ENCODE assay signal across 8 cellular contexts in the genomic region with DNA sequence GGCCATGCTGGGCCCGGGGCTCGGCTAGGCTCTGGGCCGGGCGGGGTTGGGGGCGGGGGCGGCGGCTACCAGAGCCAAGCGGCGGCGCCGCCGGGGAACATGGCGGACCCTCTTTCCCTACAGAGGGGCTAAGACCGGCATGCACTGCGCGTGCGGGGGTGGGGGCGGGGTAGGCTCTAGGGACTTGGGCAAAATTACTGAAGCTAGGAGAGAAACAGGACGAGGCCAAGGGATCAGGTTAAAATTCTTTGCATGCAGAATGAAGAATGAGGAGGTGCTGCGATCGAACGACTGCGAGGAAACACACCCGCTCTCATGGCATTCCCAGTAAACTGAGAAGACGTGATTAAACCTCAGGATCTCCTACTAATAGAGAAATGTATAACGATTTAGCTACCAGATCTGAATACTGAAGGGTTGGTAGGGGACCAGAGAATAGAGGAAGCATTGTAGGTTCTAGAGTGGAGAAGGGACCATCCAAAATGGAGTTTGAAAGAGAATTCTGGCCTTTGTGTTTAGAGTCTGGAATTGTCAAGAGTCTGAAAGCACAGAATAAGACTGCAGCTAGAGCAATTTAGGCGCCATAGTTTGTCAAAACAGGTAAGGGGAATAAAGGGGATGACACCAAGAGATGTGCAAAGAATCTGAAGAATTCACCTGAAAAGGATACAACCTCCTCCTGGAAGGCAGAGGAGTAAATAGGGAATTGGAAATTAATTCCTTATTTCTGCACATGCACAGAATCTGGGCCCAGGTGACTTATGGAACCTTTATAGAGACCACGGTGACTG. TPM values are rescaled to one million over a fixed set of nuclear protein-coding genes. Genes with fewer than 3 reads are reported as not detected.
A peak's percentile ranks its signal among the peaks of the same experiment; 100 is the strongest.
DNase-seq lines count a peak whose midpoint lies in the region; ATAC-seq and TF ChIP-seq lines count a peak whose summit lies in the region.

A gene (minus strand): TSS at position 141 of the 791 bp plus-strand sequence. CDS start 135 bp downstream, at position 6.

- peaks cover 18% of the 10 kb centered on the region for H3K36me3 Mint-ChIP-seq in GM23338 (ENCODE audit: low read depth)
- peaks cover 36% of the 10 kb centered on the region for H3K36me3 Mint-ChIP-seq in activated T-helper 2 cell treated with anti-CD3 and anti-CD28 coated beads, Interferon-gamma antibody, Interleukin-2, Interleukin-4, amounts not matched to agents 10 μg/mL and 5 μg/mL and 100 μg/mL, durations not matched to agents 14 hours and 24 hours and 36 hours (ENCODE audit: low read depth)
- no peaks in the 10 kb centered on the region for H3K36me3 Mint-ChIP-seq in natural killer cell treated with Interleukin-12 subunit alpha and Interleukin-12 subunit beta and Interleukin-15 and Interleukin-18, amount 100 ng/mL, for 72 hours

- H3K9me2 ChIP-seq in GM23338 (ENCODE audit: insufficient read depth): no peaks in the 10 kb centered on the region

- H2AFZ ChIP-seq in GM23338: peak within 1 kb of the TSS; percentile 87

- DNase-seq in DMS53 treated with DMSO at 0.1 percent for 48 hours (lab: John Stamatoyannopoulos, UW; ENCODE audit: unreplicated experiment) (peak; percentile 76), GM23338 (ENCODE audit: low spot score) (peak; percentile 98), LHCN-M2 (ENCODE audit: low read depth) (peak; percentile 95), RPMI7951 (ENCODE audit: low read depth) (peak; percentile 94), fibroblast of pulmonary artery (ENCODE audit: low read depth) (peak; percentile 97)
- no peak for DNase-seq in activated T-helper 2 cell treated with anti-CD3 and anti-CD28 coated beads, Interferon-gamma antibody, Interleukin-2, Interleukin-4, amounts not matched to agents 10 μg/mL and 5 μg/mL and 100 μg/mL, durations not matched to agents 14 hours and 24 hours and 36 hours (ENCODE audit: low spot score)
- DNase-seq in natural killer cell treated with Interleukin-12 subunit alpha and Interleukin-12 subunit beta and Interleukin-15 and Interleukin-18, amount 100 ng/mL, for 72 hours (ENCODE audit: low spot score): peak; percentile 87
- peak; percentile 94 for DNase-seq in stimulated activated naive CD4-positive, alpha-beta T cell treated with Interleukin-2 at 50 U/mL for 16 hours (lab: John Stamatoyannopoulos, UW)

- peaks cover 15% of the 10 kb centered on the region for H3K4me1 ChIP-seq in GM23338 (ENCODE audit: insufficient read depth)

- H3K4me3 Mint-ChIP-seq in GM23338: peak within 1 kb of the TSS; percentile 87
- H3K4me3 Mint-ChIP-seq in activated T-helper 2 cell treated with anti-CD3 and anti-CD28 coated beads, Interferon-gamma antibody, Interleukin-2, Interleukin-4, amounts not matched to agents 10 μg/mL and 5 μg/mL and 100 μg/mL, durations not matched to agents 14 hours and 24 hours and 36 hours (ENCODE audit: low read depth): peak within 1 kb of the TSS; percentile 95
- peak within 1 kb of the TSS; percentile 95 for H3K4me3 Mint-ChIP-seq in natural killer cell treated with Interleukin-12 subunit alpha and Interleukin-12 subunit beta and Interleukin-15 and Interleukin-18, amount 100 ng/mL, for 72 hours

- peaks cover 4% of the 10 kb centered on the region for H3K27me3 Mint-ChIP-seq in GM23338 (ENCODE audit: insufficient read depth, low read depth, poor library complexity)
- no peaks in the 10 kb centered on the region for H3K27me3 Mint-ChIP-seq in activated T-helper 2 cell treated with anti-CD3 and anti-CD28 coated beads, Interferon-gamma antibody, Interleukin-2, Interleukin-4, amounts not matched to agents 10 μg/mL and 5 μg/mL and 100 μg/mL, durations not matched to agents 14 hours and 24 hours and 36 hours (ENCODE audit: low read depth)
- no peaks in the 10 kb centered on the region for H3K27me3 Mint-ChIP-seq in natural killer cell treated with Interleukin-12 subunit alpha and Interleukin-12 subunit beta and Interleukin-15 and Interleukin-18, amount 100 ng/mL, for 72 hours

- intact Hi-C loops in activated T-helper 2 cell treated with anti-CD3 and anti-CD28 coated beads, Interferon-gamma antibody, Interleukin-2, Interleukin-4, amounts not matched to agents 10 μg/mL and 5 μg/mL and 100 μg/mL, durations not matched to agents 14 hours and 24 hours and 36 hours (cut with micrococcal nuclease): loop anchor here (1.0 to 10.0 kb wide), 6 partner anchors 16 to 279 kb away; a partner anchor contains a TSS

- H3K27ac Mint-ChIP-seq in GM23338: peak within 1 kb of the TSS; percentile 96
- H3K27ac Mint-ChIP-seq in activated T-helper 2 cell treated with anti-CD3 and anti-CD28 coated beads, Interferon-gamma antibody, Interleukin-2, Interleukin-4, amounts not matched to agents 10 μg/mL and 5 μg/mL and 100 μg/mL, durations not matched to agents 14 hours and 24 hours and 36 hours: peak within 1 kb of the TSS; percentile 98
- H3K27ac Mint-ChIP-seq in natural killer cell treated with Interleukin-12 subunit alpha and Interleukin-12 subunit beta and Interleukin-15 and Interleukin-18, amount 100 ng/mL, for 72 hours: peak within 1 kb of the TSS; percentile 82 to 95

- peak within 1 kb of the TSS; percentile 95 for H3K4me3 ChIP-seq in GM23338
- peak within 1 kb of the TSS; percentile 91 for H3K4me3 ChIP-seq in fibroblast of pulmonary artery (replicated peaks; ENCODE audit: low read depth, low read length)

- H3K9me3 Mint-ChIP-seq in GM23338: no peaks in the 10 kb centered on the region; the same call in 2 of the 3 replicates
- H3K9me3 Mint-ChIP-seq in activated T-helper 2 cell treated with anti-CD3 and anti-CD28 coated beads, Interferon-gamma antibody, Interleukin-2, Interleukin-4, amounts not matched to agents 10 μg/mL and 5 μg/mL and 100 μg/mL, durations not matched to agents 14 hours and 24 hours and 36 hours: no peaks in the 10 kb centered on the region
- H3K9me3 Mint-ChIP-seq in natural killer cell treated with Interleukin-12 subunit alpha and Interleukin-12 subunit beta and Interleukin-15 and Interleukin-18, amount 100 ng/mL, for 72 hours: no peaks in the 10 kb centered on the region

- no peaks in the 10 kb centered on the region; the same call in 1 of the 2 replicates for H3K36me3 ChIP-seq in GM23338 (ENCODE audit: insufficient read depth)

- H3K4me1 Mint-ChIP-seq in GM23338: peaks cover 24% of the 10 kb centered on the region
- H3K4me1 Mint-ChIP-seq in activated T-helper 2 cell treated with anti-CD3 and anti-CD28 coated beads, Interferon-gamma antibody, Interleukin-2, Interleukin-4, amounts not matched to agents 10 μg/mL and 5 μg/mL and 100 μg/mL, durations not matched to agents 14 hours and 24 hours and 36 hours (ENCODE audit: low read depth): peaks cover 44% of the 10 kb centered on the region
- H3K4me1 Mint-ChIP-seq in natural killer cell treated with Interleukin-12 subunit alpha and Interleukin-12 subunit beta and Interleukin-15 and Interleukin-18, amount 100 ng/mL, for 72 hours (ENCODE audit: low read depth in 2 of 2): peaks cover 41 to 47% of the 10 kb centered on the region in 2 donors

- H4K20me1 ChIP-seq in GM23338 (replicated peaks; ENCODE audit: insufficient read depth): no peaks in the 10 kb centered on the region

- H3K27me3 ChIP-seq in GM23338 (ENCODE audit: insufficient read depth): no peaks in the 10 kb centered on the region

- TF ChIP-seq CTCF in GM23338 (conservative IDR thresholded peaks at IDR 0.05; ENCODE audit: low read depth in 2 of 2): no peak
- no peak for TF ChIP-seq CTCF in fibroblast of pulmonary artery (IDR thresholded peaks at IDR 0.05; ENCODE audit: low read length, missing control alignments)

- H3K79me2 ChIP-seq in GM23338 (replicated peaks; ENCODE audit: insufficient read depth): peaks cover 42% of the 10 kb centered on the region

- H3F3A ChIP-seq in GM23338 (replicated peaks; ENCODE audit: low read depth): peaks cover 6% of the 10 kb centered on the region; the same call in 1 of the 2 replicates

- ATAC-seq in GM23338: peak; percentile 93
- peak; percentile 89 to 91 for ATAC-seq in natural killer cell treated with Interleukin-12 subunit alpha and Interleukin-12 subunit beta and Interleukin-15 and Interleukin-18, amount 100 ng/mL, for 72 hours

- peak within 1 kb of the TSS; percentile 98 for H3K4me2 ChIP-seq in GM23338

- peak within 1 kb of the TSS; percentile 94 for H3K27ac ChIP-seq in GM23338 (ENCODE audit: low read depth)

TF ChIP-seq in GM23338, 12 proteins besides CTCF, POLR2A, EP300 and RAD21 (continues in another document):
- no peak for TF ChIP-seq EZH2 (IDR thresholded peaks at IDR 0.05; ENCODE audit: low read depth, unreplicated experiment)

RNA-seq across cellular contexts. Expression of the gene that starts here (rescaled TPM):
- 38.5 and 42.9 TPM in 2 replicates for total RNA-seq in GM23338 (2014; rRNA removed; shearing (Covaris generic))
- 17.9 and 18.3 TPM in 2 replicates for polyA plus RNA-seq in GM23338 (2016; fragmentation: Nextera tagmentation; extraction: Ambion mirVana)
- 23.3 and 35.7 TPM in 2 replicates for total RNA-seq in LHCN-M2 (2014; rRNA removed)
- polyA plus RNA-seq in LHCN-M2 (2012): 36.5 TPM
- total RNA-seq in RPMI7951 (2014; rRNA removed; shearing (Covaris generic)): 15.0 and 15.8 TPM in 2 replicates
- total RNA-seq in activated T-helper 2 cell treated with anti-CD3 and anti-CD28 coated beads, Interferon-gamma antibody, Interleukin-2, Interleukin-4, amounts not matched to agents 10 μg/mL and 5 μg/mL and 100 μg/mL, durations not matched to agents 14 hours and 24 hours and 36 hours: 45.4 and 46.0 TPM in 2 replicates
- 10 to 100 TPM; 47.7 to 51.0 TPM for total RNA-seq in natural killer cell treated with Interleukin-12 subunit alpha and Interleukin-12 subunit beta and Interleukin-15 and Interleukin-18, amount 100 ng/mL, for 72 hours
